In the genomic region with DNA sequence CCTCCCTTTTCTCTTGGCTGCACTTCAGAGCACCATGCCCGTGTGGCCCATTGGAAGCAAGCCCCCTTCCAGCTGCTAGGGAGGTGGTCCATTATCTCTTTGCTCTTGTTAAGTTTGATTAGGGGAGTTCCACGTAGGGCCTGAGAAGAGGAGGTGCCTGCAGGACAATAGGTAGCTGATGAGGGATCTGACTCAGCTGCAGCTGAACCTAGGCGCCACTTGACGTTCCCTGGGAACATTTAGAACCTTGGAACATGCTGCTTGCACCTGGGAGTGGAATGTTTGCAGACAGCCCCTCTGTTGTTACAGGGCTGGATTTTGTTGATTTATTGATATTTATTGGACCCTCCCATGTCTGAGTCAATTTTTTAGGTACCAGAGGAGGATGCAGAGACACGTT, we compare ENCODE assay signal across 15 cellular contexts. TPM values are rescaled to one million over a fixed set of nuclear protein-coding genes. Genes with fewer than 3 reads are reported as not detected.
DNase-seq lines count a peak whose midpoint lies in the region.
"Had no signal": no experiment of that assay in that cellular context is flagged by ENCODE, and none has a peak within 500 bp of the region (broad histone marks: within the 10 kb centered on the region; RNA-seq: fewer than 3 reads in every experiment).

No MANE protein-coding gene starts in this region.

- H3K9me3 Mint-ChIP-seq in activated T-helper 1 cell treated with anti-CD3 and anti-CD28 coated beads, Interleukin-12 subunit alpha, Interleukin-12 subunit beta, Interleukin-2, Interleukin-4 antibody, amounts not matched to agents 30 ng/mL and 10 ng/mL and 1 ng/mL, durations not matched to agents 14 hours and 24 hours and 36 hours: no peaks in the 10 kb centered on the region

- H2BK15ac ChIP-seq in mesendoderm (replicated peaks; ENCODE audit: low read depth): no peak overlapping the region

- H3K36me3 ChIP-seq in mesendoderm (ENCODE audit: control insufficient read depth, insufficient read depth, low read length): no peaks in the 10 kb centered on the region
- H3K36me3 ChIP-seq: upper lobe of left lung had no signal

- DNase-seq in DMS53 (lab: John Stamatoyannopoulos, UW): peak; percentile 11
- DNase-seq in DMS53 treated with DMSO at 0.1 percent for 48 hours (lab: John Stamatoyannopoulos, UW; ENCODE audit: unreplicated experiment): no peak
- peak; percentile 36 for DNase-seq in COLO668 (lab: John Stamatoyannopoulos, UW; ENCODE audit: unreplicated experiment)
- DNase-seq in activated T-helper 1 cell treated with anti-CD3 and anti-CD28 coated beads, Interleukin-12 subunit alpha, Interleukin-12 subunit beta, Interleukin-2, Interleukin-4 antibody, amounts not matched to agents 30 ng/mL and 10 ng/mL and 1 ng/mL, durations not matched to agents 14 hours and 24 hours and 36 hours (ENCODE audit: low spot score): no peak
- DNase-seq in mesendoderm: peak; percentile 52
- DNase-seq in NOMO-1 (lab: John Stamatoyannopoulos, UW; ENCODE audit: unreplicated experiment in 2 of 2): no peak
- no peak for DNase-seq in OCI-M2 (lab: John Stamatoyannopoulos, UW; ENCODE audit: unreplicated experiment)
- DNase-seq in NCI-H2029 treated with DMSO at 0.1 percent for 48 hours (lab: John Stamatoyannopoulos, UW): no peak
- DNase-seq: amygdala, DND-41, GM23248, OCI-M1, upper lobe of left lung had no signal

- H3K4me1 ChIP-seq in mesendoderm (ENCODE audit: control insufficient read depth, low read depth, low read length): peaks cover 14% of the 10 kb centered on the region

- H3K23ac ChIP-seq in mesendoderm (ENCODE audit: low read length): no peak overlapping the region

- H4K5ac ChIP-seq in mesendoderm (ENCODE audit: low read length): no peak overlapping the region

- H3K4ac ChIP-seq in mesendoderm (ENCODE audit: low read depth, low read length): no peak overlapping the region

- no peak overlapping the region for H3K27ac ChIP-seq in mesendoderm (ENCODE audit: low read depth, low read length)
- H3K27ac ChIP-seq: 22Rv1, HL-60 had no signal

- peaks cover 49% of the 10 kb centered on the region for H3K36me3 Mint-ChIP-seq in activated T-helper 1 cell treated with anti-CD3 and anti-CD28 coated beads, Interleukin-12 subunit alpha, Interleukin-12 subunit beta, Interleukin-2, Interleukin-4 antibody, amounts not matched to agents 30 ng/mL and 10 ng/mL and 1 ng/mL, durations not matched to agents 14 hours and 24 hours and 36 hours (ENCODE audit: low read depth)

- H3K79me1 ChIP-seq in mesendoderm (ENCODE audit: low read length): peaks cover 9% of the 10 kb centered on the region

- no peaks in the 10 kb centered on the region for H3K27me3 ChIP-seq in mesendoderm (ENCODE audit: insufficient read depth, low read length, poor library complexity)
- H3K27me3 ChIP-seq: upper lobe of left lung had no signal

- H3K4me3 Mint-ChIP-seq in activated T-helper 1 cell treated with anti-CD3 and anti-CD28 coated beads, Interleukin-12 subunit alpha, Interleukin-12 subunit beta, Interleukin-2, Interleukin-4 antibody, amounts not matched to agents 30 ng/mL and 10 ng/mL and 1 ng/mL, durations not matched to agents 14 hours and 24 hours and 36 hours: peak overlapping the region; percentile 100

- WGBS in mesendoderm (ENCODE audit: extremely low coverage, insufficient coverage, low lambda C conversion rate): no CpG with 5 or more reads among the region's 5 CpGs

- H2BK5ac ChIP-seq in mesendoderm (ENCODE audit: low read length): no peak overlapping the region

- intact Hi-C loops in activated T-helper 1 cell treated with anti-CD3 and anti-CD28 coated beads, Interleukin-12 subunit alpha, Interleukin-12 subunit beta, Interleukin-2, Interleukin-4 antibody, amounts not matched to agents 30 ng/mL and 10 ng/mL and 1 ng/mL, durations not matched to agents 14 hours and 24 hours and 36 hours (cut with micrococcal nuclease): no loop called here

- no peak overlapping the region for H3K56ac ChIP-seq in mesendoderm (ENCODE audit: low read length)

- H3K27ac Mint-ChIP-seq in activated T-helper 1 cell treated with anti-CD3 and anti-CD28 coated beads, Interleukin-12 subunit alpha, Interleukin-12 subunit beta, Interleukin-2, Interleukin-4 antibody, amounts not matched to agents 30 ng/mL and 10 ng/mL and 1 ng/mL, durations not matched to agents 14 hours and 24 hours and 36 hours: peak overlapping the region; percentile 29

- H3K79me2 ChIP-seq in mesendoderm (ENCODE audit: control insufficient read depth, insufficient read depth, low read length): peaks cover 18% of the 10 kb centered on the region

- no peak overlapping the region for H2AK5ac ChIP-seq in mesendoderm (ENCODE audit: low read length)

- H3K4me2 ChIP-seq in mesendoderm (ENCODE audit: low read length): no peak overlapping the region

- H3K27me3 Mint-ChIP-seq in activated T-helper 1 cell treated with anti-CD3 and anti-CD28 coated beads, Interleukin-12 subunit alpha, Interleukin-12 subunit beta, Interleukin-2, Interleukin-4 antibody, amounts not matched to agents 30 ng/mL and 10 ng/mL and 1 ng/mL, durations not matched to agents 14 hours and 24 hours and 36 hours (ENCODE audit: insufficient read depth): no peaks in the 10 kb centered on the region

- H2BK120ac ChIP-seq in mesendoderm (ENCODE audit: low read depth, low read length): no peak overlapping the region

- H3K18ac ChIP-seq in mesendoderm (ENCODE audit: low read length): no peak overlapping the region

- no peak overlapping the region for H3K9ac ChIP-seq in mesendoderm (ENCODE audit: low read length)

- no peak overlapping the region for H4K8ac ChIP-seq in mesendoderm (ENCODE audit: low read depth, low read length)

- peaks cover 74% of the 10 kb centered on the region for H3K4me1 Mint-ChIP-seq in activated T-helper 1 cell treated with anti-CD3 and anti-CD28 coated beads, Interleukin-12 subunit alpha, Interleukin-12 subunit beta, Interleukin-2, Interleukin-4 antibody, amounts not matched to agents 30 ng/mL and 10 ng/mL and 1 ng/mL, durations not matched to agents 14 hours and 24 hours and 36 hours (ENCODE audit: low read depth)

- no peak overlapping the region for H3K4me3 ChIP-seq in mesendoderm (ENCODE audit: low read length)
- H3K4me3 ChIP-seq: upper lobe of left lung had no signal

RNA-seq across cellular contexts. Expression of a gene that starts 4.7 kb away (rescaled TPM):
- total RNA-seq in activated T-helper 1 cell treated with anti-CD3 and anti-CD28 coated beads, Interleukin-12 subunit alpha, Interleukin-12 subunit beta, Interleukin-2, Interleukin-4 antibody, amounts not matched to agents 30 ng/mL and 10 ng/mL and 1 ng/mL, durations not matched to agents 14 hours and 24 hours and 36 hours: 80.2 and 80.4 TPM in 2 replicates
- 17.4 TPM for polyA plus RNA-seq in mesendoderm (2013, experiment 1 of 2)
- 16.4 TPM for polyA plus RNA-seq in mesendoderm (2013, experiment 2 of 2)

Comparison
In these comparisons a context has a peak if more than half of its experiments do, and no peak if none do; other contexts are left out.
1. DNase-seq: peak in DMS53 (single experiment), COLO668 (single experiment) and mesendoderm (single experiment); none in DMS53 treated with DMSO at 0.1 percent for 48 hours (single experiment), activated T-helper 1 cell treated with anti-CD3 and anti-CD28 coated beads, Interleukin-12 subunit alpha, Interleukin-12 subunit beta, Interleukin-2, Interleukin-4 antibody, amounts not matched to agents 30 ng/mL and 10 ng/mL and 1 ng/mL, durations not matched to agents 14 hours and 24 hours and 36 hours (single experiment), NOMO-1 (0 of 2), OCI-M2 (single experiment) and NCI-H2029 treated with DMSO at 0.1 percent for 48 hours (single experiment).